Comparison of ENCODE assay signal across 1 cellular context in genomic region chr3:146496726-146497125, GRCh38.
TF ChIP-seq lines count a peak whose summit lies in the region.

No MANE protein-coding gene starts in this region.

TF ChIP-seq in K562, 482 proteins besides CTCF, POLR2A, EP300 and RAD21 (continued from another document and continues in another):
- peak; percentile 62; the same call in 1 of the 2 replicates for TF ChIP-seq ARID3A (IDR thresholded peaks at IDR 0.05; ENCODE audit: borderline replicate concordance, low read depth, low read length)
- TF ChIP-seq NONO (IDR thresholded peaks at IDR 0.05; ENCODE audit: low read depth in 2 of 2, low read length in 1 of 2): no peak
- TF ChIP-seq ZNF609 (CRISPR knock-in tag; IDR thresholded peaks at IDR 0.05; ENCODE audit: borderline replicate concordance): no peak
- TF ChIP-seq CHD2 (IDR thresholded peaks at IDR 0.05; ENCODE audit: low read depth, low read length): peak; percentile 27; the same call in 1 of the 2 replicates
- TF ChIP-seq TFE3 (CRISPR knock-in tag; IDR thresholded peaks at IDR 0.05): no peak
- TF ChIP-seq ZNF197 (CRISPR knock-in tag; IDR thresholded peaks at IDR 0.05; ENCODE audit: low read depth): peak; percentile 76; the same call in 1 of the 2 replicates
- peak; percentile 98 for TF ChIP-seq SOX6 (IDR thresholded peaks at IDR 0.05)
- TF ChIP-seq CBFA2T2 (conservative IDR thresholded peaks at IDR 0.05): peak; percentile 93
- TF ChIP-seq TSHZ1 (CRISPR knock-in tag; IDR thresholded peaks at IDR 0.05): no peak
- TF ChIP-seq BHLHE40 (IDR thresholded peaks at IDR 0.05; ENCODE audit: low read length): peak; percentile 53; the same call in 1 of the 2 replicates
- peak; percentile 44 for TF ChIP-seq DACH1 (IDR thresholded peaks at IDR 0.05; ENCODE audit: partially characterized antibody)
- no peak for TF ChIP-seq PREB (CRISPR knock-in tag; IDR thresholded peaks at IDR 0.05)
- no peak for TF ChIP-seq ZNF311 (CRISPR knock-in tag; IDR thresholded peaks at IDR 0.05)
- 0 out of 2 replicates have a peak, but pooled peaks have one; percentile 18 for TF ChIP-seq TRIM28 (IDR thresholded peaks at IDR 0.05)
- peak; percentile 96 for TF ChIP-seq PML (IDR thresholded peaks at IDR 0.05; ENCODE audit: low read length)
- peak; percentile 92 for TF ChIP-seq SMARCE1 (IDR thresholded peaks at IDR 0.05)
- TF ChIP-seq MLLT1 (IDR thresholded peaks at IDR 0.05): no peak
- TF ChIP-seq DPF2 (IDR thresholded peaks at IDR 0.05): peak; percentile 95
- TF ChIP-seq SREBF2 (CRISPR knock-in tag; IDR thresholded peaks at IDR 0.05): no peak
- peak; percentile 73; the same call in 1 of the 2 replicates for TF ChIP-seq CC2D1A (IDR thresholded peaks at IDR 0.05)
- peak; percentile 95 for TF ChIP-seq TCF3 (CRISPR knock-in tag; IDR thresholded peaks at IDR 0.05)
- TF ChIP-seq NFYB (IDR thresholded peaks at IDR 0.05; ENCODE audit: extremely low read depth, insufficient read length): no peak
- TF ChIP-seq PHB2 (IDR thresholded peaks at IDR 0.05; ENCODE audit: low read depth): peak; percentile 57
- TF ChIP-seq ZC3H8 (IDR thresholded peaks at IDR 0.05): no peak
- peak; percentile 79 for TF ChIP-seq SMAD1 (IDR thresholded peaks at IDR 0.05; ENCODE audit: low read depth, low read length, partially characterized antibody)
- peak; percentile 64 for TF ChIP-seq ZNF395 (CRISPR knock-in tag; IDR thresholded peaks at IDR 0.05)
- TF ChIP-seq SMARCC2 (IDR thresholded peaks at IDR 0.05; ENCODE audit: low read depth): peak; percentile 87
- no peak for TF ChIP-seq NCOA6 (IDR thresholded peaks at IDR 0.05)
- TF ChIP-seq ZNF586 (CRISPR knock-in tag; conservative IDR thresholded peaks at IDR 0.05): no peak
- TF ChIP-seq PHF21A (IDR thresholded peaks at IDR 0.05; ENCODE audit: borderline replicate concordance, low read depth): 0 out of 2 replicates have a peak, but pooled peaks have one; percentile 43
- peak; percentile 70 for TF ChIP-seq GABPA (tag; conservative IDR thresholded peaks at IDR 0.05; ENCODE audit: low read depth)
- TF ChIP-seq LCOR (CRISPR knock-in tag; IDR thresholded peaks at IDR 0.05): peak; percentile 24; the same call in 1 of the 2 replicates
- TF ChIP-seq SMAD3 (CRISPR knock-in tag; conservative IDR thresholded peaks at IDR 0.05): peak; percentile 70; the same call in 1 of the 2 replicates
- TF ChIP-seq NR2C2 (CRISPR knock-in tag; IDR thresholded peaks at IDR 0.05): no peak
- TF ChIP-seq NR2C2 (tag; IDR thresholded peaks at IDR 0.05): peak; percentile 37; the same call in 1 of the 2 replicates
- peak; percentile 3; the same call in 1 of the 2 replicates for TF ChIP-seq MAFF (IDR thresholded peaks at IDR 0.05; ENCODE audit: low read length)
- no peak for TF ChIP-seq SIN3B (IDR thresholded peaks at IDR 0.05; ENCODE audit: low read depth)
- peak; percentile 97 for TF ChIP-seq ETV1 (tag; conservative IDR thresholded peaks at IDR 0.05; ENCODE audit: low read depth)
- TF ChIP-seq XRCC3 (IDR thresholded peaks at IDR 0.05): no peak
- peak; percentile 45 for TF ChIP-seq HMGN3 (IDR thresholded peaks at IDR 0.05; ENCODE audit: borderline replicate concordance, extremely low read depth, insufficient read length, low read depth, low read length)
- peak; percentile 24; the same call in 1 of the 2 replicates for TF ChIP-seq L3MBTL2 (IDR thresholded peaks at IDR 0.05)
- TF ChIP-seq TCFL5 (CRISPR knock-in tag; conservative IDR thresholded peaks at IDR 0.05): no peak
- 0 out of 2 replicates have a peak, but pooled peaks have one; percentile 25 for TF ChIP-seq ATF4 (CRISPR knock-in tag; IDR thresholded peaks at IDR 0.05)
- peak; percentile 74; the same call in 1 of the 2 replicates for TF ChIP-seq MYNN (IDR thresholded peaks at IDR 0.05)
- TF ChIP-seq MYNN (CRISPR knock-in tag; IDR thresholded peaks at IDR 0.05): no peak
